ENCODE assay signal across 14 cellular contexts in the genomic region with DNA sequence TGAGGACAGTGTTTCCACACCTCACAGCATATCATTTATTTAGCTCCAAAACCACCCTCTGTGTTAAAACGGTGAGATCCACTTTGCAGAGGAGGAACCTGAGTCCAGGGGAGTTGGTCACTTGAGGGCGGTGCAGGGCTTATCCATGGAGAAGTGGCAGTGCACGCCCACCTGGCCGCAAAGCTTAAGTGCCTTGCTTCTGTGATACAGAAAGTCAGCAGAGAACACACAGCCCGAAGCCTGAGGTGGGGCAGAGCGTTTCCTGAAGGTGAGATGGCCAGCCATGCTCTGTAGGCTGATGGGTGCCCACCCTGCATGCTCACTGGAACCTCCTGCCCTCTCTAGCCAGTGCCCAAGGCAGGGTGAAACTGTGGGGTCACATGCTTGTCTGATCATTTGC.
DNase-seq lines count a peak whose midpoint lies in the region; ATAC-seq and TF ChIP-seq lines count a peak whose summit lies in the region.
"Had no signal": no experiment of that assay in that cellular context is flagged by ENCODE, and none has a peak within 500 bp of the region (broad histone marks: within the 10 kb centered on the region; RNA-seq: fewer than 3 reads in every experiment).

No MANE protein-coding gene starts in this region.

- H3K36me3 ChIP-seq in BLaER1 treated with 17β-estradiol and CSF1 and Interleukin-3, amounts not matched to agents 10 nM and 100 nM: peaks cover 0 to 9% (median 0%) of the 10 kb centered on the region in 11 experiments; a peak in 1 of 22 replicates
- no peaks in the 10 kb centered on the region for H3K36me3 ChIP-seq in gastroesophageal sphincter

- peak overlapping the region in 6 of 11 experiments; percentile 31 to 79 (median 76); a peak in 11 of 22 replicates for H3K9ac ChIP-seq in BLaER1 treated with 17β-estradiol and CSF1 and Interleukin-3, amounts not matched to agents 10 nM and 100 nM

- no peak for TF ChIP-seq EP300 in gastroesophageal sphincter (IDR thresholded peaks at IDR 0.05)

- peaks cover 87 to 100% (median 98%) of the 10 kb centered on the region in 10 experiments for H3K4me1 ChIP-seq in BLaER1 treated with 17β-estradiol and CSF1 and Interleukin-3, amounts not matched to agents 10 nM and 100 nM
- H3K4me1 ChIP-seq in gastroesophageal sphincter: peaks cover 0 to 28% (median 3%) of the 10 kb centered on the region in 3 donors

- peak overlapping the region in 10 of 11 experiments; percentile 76 to 90 (median 86); a peak in 19 of 22 replicates for H3K27ac ChIP-seq in BLaER1 treated with 17β-estradiol and CSF1 and Interleukin-3, amounts not matched to agents 10 nM and 100 nM
- H3K27ac ChIP-seq in gastroesophageal sphincter: no peak overlapping the region
- H3K27ac ChIP-seq: epithelial cell of prostate had no signal

- 80 to 85% methylated on average over 1 to 4 of the region's 6 CpGs for WGBS in gastroesophageal sphincter (ENCODE audit: low coverage in 1 of 2), 2 donors

- ATAC-seq in gastroesophageal sphincter: peak; percentile 21
- ATAC-seq: left ventricle myocardium superior; stimulated activated memory B cell treated with anti-CD40 and anti-IgM and Interleukin-4, amounts not matched to agents 10 μg/mL and 1 μg/mL and 100 μg/mL, for 72 hours had no signal

- H3K4me2 ChIP-seq in BLaER1 treated with 17β-estradiol and CSF1 and Interleukin-3, amounts not matched to agents 10 nM and 100 nM: peak overlapping the region; percentile 88 to 99 (median 95)

- DNase-seq in NCI-H1417 (lab: John Stamatoyannopoulos, UW) (peak in 2 of 3 experiments; percentile 2 to 18), NCI-H1417 treated with DMSO at 0.1 percent for 48 hours (lab: John Stamatoyannopoulos, UW) (no peak), NOMO-1 treated with DMSO at 0.1 percent for 48 hours (lab: John Stamatoyannopoulos, UW; ENCODE audit: unreplicated experiment) (peak; percentile 47), NCI-H146 (lab: John Stamatoyannopoulos, UW) (no peak), dedifferentiated amniotic fluid mesenchymal stem cell (ENCODE audit: extremely low spot score) (no peak), ureter (ENCODE audit: low spot score) (no peak)
- DNase-seq: left ventricle myocardium superior; NCI-H526; nucleus accumbens; stimulated activated CD4-positive, alpha-beta T cell treated with anti-CD3 and anti-CD28 coated beads, Interleukin-15, amount 100 ng/mL, for 24 hours had no signal

- H3K27me3 ChIP-seq in BLaER1 treated with 17β-estradiol and CSF1 and Interleukin-3, amounts not matched to agents 10 nM and 100 nM: peaks cover 0 to 33% (median 15%) of the 10 kb centered on the region in 11 experiments; a peak in 15 of 22 replicates
- H3K27me3 ChIP-seq in gastroesophageal sphincter: no peaks in the 10 kb centered on the region

- peaks cover under 1 to 45% (median 23%) of the 10 kb centered on the region in 11 experiments; a peak in 20 of 22 replicates for H4K20me1 ChIP-seq in BLaER1 treated with 17β-estradiol and CSF1 and Interleukin-3, amounts not matched to agents 10 nM and 100 nM

- TF ChIP-seq CTCF in gastroesophageal sphincter (IDR thresholded peaks at IDR 0.05): no peak

- no peak for TF ChIP-seq POLR2A in gastroesophageal sphincter (IDR thresholded peaks at IDR 0.05)

- H3K4me3 ChIP-seq in BLaER1 treated with 17β-estradiol and CSF1 and Interleukin-3, amounts not matched to agents 10 nM and 100 nM: peak overlapping the region in 3 of 10 experiments; percentile 8 to 48 (median 42); a peak in 2 of 20 replicates
- no peak overlapping the region for H3K4me3 ChIP-seq in gastroesophageal sphincter

- no peaks in the 10 kb centered on the region for H3K9me3 ChIP-seq in BLaER1 treated with 17β-estradiol and CSF1 and Interleukin-3, amounts not matched to agents 10 nM and 100 nM (replicated peaks in 1 of 11)
- no peaks in the 10 kb centered on the region for H3K9me3 ChIP-seq in gastroesophageal sphincter

Comparison
In these comparisons a context has a peak if more than half of its experiments do, and no peak if none do; other contexts are left out.
1. DNase-seq: peak in NCI-H1417 (2 of 3) and NOMO-1 treated with DMSO at 0.1 percent for 48 hours (single experiment); none in NCI-H1417 treated with DMSO at 0.1 percent for 48 hours (single experiment), NCI-H146 (single experiment), dedifferentiated amniotic fluid mesenchymal stem cell (single experiment) and ureter (single experiment).
2. H3K27ac ChIP-seq: peak in BLaER1 treated with 17β-estradiol and CSF1 and Interleukin-3, amounts not matched to agents 10 nM and 100 nM (10 of 11); none in gastroesophageal sphincter (0 of 4).